1 cellular context compared by ENCODE assay signal in the genomic region with DNA sequence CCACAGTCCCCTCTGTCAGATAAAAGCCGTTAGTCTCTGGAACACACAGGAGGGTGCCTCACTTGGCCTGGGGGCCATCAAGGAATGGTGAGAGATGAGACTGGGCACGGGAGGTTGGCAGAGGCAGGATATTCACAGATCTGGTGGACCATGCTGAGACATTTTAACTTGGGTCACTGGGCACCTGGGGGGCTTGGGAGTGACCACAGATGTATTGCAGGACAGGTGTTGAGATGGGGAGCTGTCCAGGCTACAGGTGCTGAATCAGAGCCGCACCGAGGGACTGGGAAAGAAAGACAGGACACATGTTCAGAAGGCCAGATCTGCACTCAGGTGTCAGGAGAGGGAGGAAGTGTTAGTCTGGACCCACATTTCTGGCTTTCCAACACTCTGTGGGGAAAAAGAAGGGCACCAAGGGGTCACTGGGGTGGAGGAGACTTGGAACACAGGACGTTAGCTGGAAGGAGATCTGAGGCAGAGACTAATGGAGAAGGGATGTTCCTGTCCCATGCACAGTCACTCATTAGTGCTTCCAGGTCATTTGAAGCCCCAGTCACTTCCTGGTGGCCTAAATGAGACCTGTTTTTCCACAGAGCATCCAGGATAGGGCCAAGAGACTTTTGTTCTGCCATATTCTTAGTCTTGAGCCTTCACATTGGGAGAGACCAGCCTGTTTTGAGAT.
TF ChIP-seq lines count a peak whose summit lies in the region.

No MANE protein-coding gene starts in this region.

TF ChIP-seq in GM12878, 131 proteins besides CTCF, POLR2A, EP300 and RAD21:
- TF ChIP-seq, protein P1, sequence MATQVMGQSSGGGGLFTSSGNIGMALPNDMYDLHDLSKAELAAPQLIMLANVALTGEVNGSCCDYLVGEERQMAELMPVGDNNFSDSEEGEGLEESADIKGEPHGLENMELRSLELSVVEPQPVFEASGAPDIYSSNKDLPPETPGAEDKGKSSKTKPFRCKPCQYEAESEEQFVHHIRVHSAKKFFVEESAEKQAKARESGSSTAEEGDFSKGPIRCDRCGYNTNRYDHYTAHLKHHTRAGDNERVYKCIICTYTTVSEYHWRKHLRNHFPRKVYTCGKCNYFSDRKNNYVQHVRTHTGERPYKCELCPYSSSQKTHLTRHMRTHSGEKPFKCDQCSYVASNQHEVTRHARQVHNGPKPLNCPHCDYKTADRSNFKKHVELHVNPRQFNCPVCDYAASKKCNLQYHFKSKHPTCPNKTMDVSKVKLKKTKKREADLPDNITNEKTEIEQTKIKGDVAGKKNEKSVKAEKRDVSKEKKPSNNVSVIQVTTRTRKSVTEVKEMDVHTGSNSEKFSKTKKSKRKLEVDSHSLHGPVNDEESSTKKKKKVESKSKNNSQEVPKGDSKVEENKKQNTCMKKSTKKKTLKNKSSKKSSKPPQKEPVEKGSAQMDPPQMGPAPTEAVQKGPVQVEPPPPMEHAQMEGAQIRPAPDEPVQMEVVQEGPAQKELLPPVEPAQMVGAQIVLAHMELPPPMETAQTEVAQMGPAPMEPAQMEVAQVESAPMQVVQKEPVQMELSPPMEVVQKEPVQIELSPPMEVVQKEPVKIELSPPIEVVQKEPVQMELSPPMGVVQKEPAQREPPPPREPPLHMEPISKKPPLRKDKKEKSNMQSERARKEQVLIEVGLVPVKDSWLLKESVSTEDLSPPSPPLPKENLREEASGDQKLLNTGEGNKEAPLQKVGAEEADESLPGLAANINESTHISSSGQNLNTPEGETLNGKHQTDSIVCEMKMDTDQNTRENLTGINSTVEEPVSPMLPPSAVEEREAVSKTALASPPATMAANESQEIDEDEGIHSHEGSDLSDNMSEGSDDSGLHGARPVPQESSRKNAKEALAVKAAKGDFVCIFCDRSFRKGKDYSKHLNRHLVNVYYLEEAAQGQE (IDR thresholded peaks at IDR 0.05; ENCODE audit: low read depth, low read length): peak; percentile 81; the same call in 1 of the 2 replicates
- TF ChIP-seq, protein P2, sequence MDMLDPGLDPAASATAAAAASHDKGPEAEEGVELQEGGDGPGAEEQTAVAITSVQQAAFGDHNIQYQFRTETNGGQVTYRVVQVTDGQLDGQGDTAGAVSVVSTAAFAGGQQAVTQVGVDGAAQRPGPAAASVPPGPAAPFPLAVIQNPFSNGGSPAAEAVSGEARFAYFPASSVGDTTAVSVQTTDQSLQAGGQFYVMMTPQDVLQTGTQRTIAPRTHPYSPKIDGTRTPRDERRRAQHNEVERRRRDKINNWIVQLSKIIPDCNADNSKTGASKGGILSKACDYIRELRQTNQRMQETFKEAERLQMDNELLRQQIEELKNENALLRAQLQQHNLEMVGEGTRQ (IDR thresholded peaks at IDR 0.05; ENCODE audit: borderline replicate concordance, low read depth, low read length): no peak
